ENCODE assay signal across 15 cellular contexts in genomic region chr1:209883341-209883971, GRCh38. TPM values are rescaled to one million over a fixed set of nuclear protein-coding genes. Genes with fewer than 3 reads are reported as not detected.
DNase-seq lines count a peak whose midpoint lies in the region; ATAC-seq, FAIRE-seq and TF ChIP-seq lines count a peak whose summit lies in the region.
"Had no signal": no experiment of that assay in that cellular context is flagged by ENCODE, and none has a peak within 500 bp of the region (broad histone marks: within the 10 kb centered on the region; RNA-seq: fewer than 3 reads in every experiment).

No MANE protein-coding gene starts in this region.

- TF ChIP-seq POLR2A in K562 (conservative IDR thresholded peaks at IDR 0.05) = no peak

- 8% methylated on average over 1 of the region's 1 CpG for WGBS in K562 (ENCODE audit: insufficient coverage, low coverage, missing lambda C conversion rate)

- H3K27me3 ChIP-seq in A673 (replicated peaks; ENCODE audit: insufficient read depth, low read depth, low read length, poor library complexity) (no peaks in the 10 kb centered on the region), K562 (ENCODE audit: control insufficient read depth in 2 of 2, insufficient read depth in 2 of 2, low read length in 2 of 2) (peaks cover 16 to 27% of the 10 kb centered on the region in 2 experiments; a peak in 4 of 5 replicates)
- H3K27me3 ChIP-seq in CD8-positive, alpha-beta memory T cell (ENCODE audit: insufficient read depth, low read length, poor library complexity, severe bottlenecking) = no peaks in the 10 kb centered on the region
- H3K27me3 ChIP-seq: MG63, transverse colon had no signal

- H3K36me3 Mint-ChIP-seq in CD8-positive, alpha-beta memory T cell = no peaks in the 10 kb centered on the region
- H3K36me3 Mint-ChIP-seq: CD4-positive, alpha-beta memory T cell had no signal

- POLR2A ChIA-PET in A673 (lab: Charles Lee; ENCODE audit: low non-redundant PET) (no interaction called here), HEK293 (lab: Yijun Ruan, JAX) (no interaction called here), K562 (lab: Yijun Ruan, JAX) (interaction anchor here (0.7 kb wide), 1 partner anchor 364 kb away, joined by 5 read pairs; no protein-coding TSS in a partner anchor)
- POLR2A ChIA-PET in CD8-positive, alpha-beta memory T cell (lab: Charles Lee) = no interaction called here

- BruUV-seq in A673 (replicated peaks; lab: Mats Ljungman, UMichigan) (no TSS peak), K562 (replicated peaks; lab: Mats Ljungman, UMichigan) (no TSS peak)

- no peak overlapping the region for H2AFZ ChIP-seq in K562 (ENCODE audit: low read depth, low read length)

- H3K79me2 ChIP-seq in K562 (ENCODE audit: control insufficient read depth, insufficient read depth, low read length) = no peaks in the 10 kb centered on the region

- TF ChIP-seq CTCF in A673 (conservative IDR thresholded peaks at IDR 0.05; ENCODE audit: low read depth, low read length) = no peak; the same call in 1 of the 2 replicates
- no peak for TF ChIP-seq CTCF in HEK293 (tag by site-specific recombination; IDR thresholded peaks at IDR 0.05)
- TF ChIP-seq CTCF in K562 (IDR thresholded peaks at IDR 0.05 in 2 of 3, conservative IDR thresholded peaks at IDR 0.05 in 1 of 3; ENCODE audit: insufficient read depth in 2 of 3, low read depth in 1 of 3, low read length in 3 of 3) = no peak
- TF ChIP-seq CTCF in GM13977 (IDR thresholded peaks at IDR 0.05; ENCODE audit: extremely low read depth, insufficient read depth, missing control alignments) = no peak

- no peak for FAIRE-seq in K562 (lab: Jason Lieb, UNC)
- FAIRE-seq: colon had no signal

- DNase-seq in A673 (ENCODE audit: low spot score) (peak; percentile 59), K562 (ENCODE audit: extremely low read depth in 1 of 4, low spot score in 3 of 4) (no peak), kidney tubule cell (ENCODE audit: low spot score) (peak; percentile 92), GM13977 (ENCODE audit: low spot score) (no peak)
- no peak for DNase-seq in CD8-positive, alpha-beta memory T cell
- no peak for DNase-seq in stimulated activated CD4-positive, alpha-beta T cell treated with anti-CD3 and anti-CD28 coated beads, Interleukin-2, amount 100 ng/mL, for 48 hours
- DNase-seq: activated CD8-positive, alpha-beta memory T cell treated with anti-CD3 and anti-CD28 coated beads for 24 hours; CD4-positive, alpha-beta memory T cell; islet precursor cell; MG63; transverse colon had no signal

- H3K9ac ChIP-seq in K562 (ENCODE audit: insufficient read depth in 1 of 2, low read depth in 2 of 2, low read length in 2 of 2) = no peak overlapping the region

- peaks cover 0 to 2% (median 0%) of the 10 kb centered on the region in 5 donors for H3K9me3 Mint-ChIP-seq in CD8-positive, alpha-beta memory T cell
- H3K9me3 Mint-ChIP-seq: CD4-positive, alpha-beta memory T cell had no signal

- intact Hi-C loops in A673 (cut with micrococcal nuclease; ENCODE audit: unreplicated experiment) (no loop called here), K562 (cut with micrococcal nuclease) (no loop called here)

- no peaks in the 10 kb centered on the region for H3K9me3 ChIP-seq in A673 (ENCODE audit: low read depth, low read length, poor library complexity, severe bottlenecking)
- no peaks in the 10 kb centered on the region for H3K9me3 ChIP-seq in HEK293 (ENCODE audit: control insufficient read depth, insufficient read depth, low read depth, low read length)
- no peaks in the 10 kb centered on the region for H3K9me3 ChIP-seq in K562 (replicated peaks; ENCODE audit: control insufficient read depth, insufficient read depth, low read depth, low read length)
- no peaks in the 10 kb centered on the region for H3K9me3 ChIP-seq in CD8-positive, alpha-beta memory T cell (ENCODE audit: low read length)
- H3K9me3 ChIP-seq: MG63, transverse colon had no signal

- no peak overlapping the region for H3K4me2 ChIP-seq in K562 (ENCODE audit: insufficient read depth, low read length)

- H3K27ac ChIP-seq in A673 (ENCODE audit: low read depth, low read length, poor library complexity, severe bottlenecking) (no peak overlapping the region), HEK293 (ENCODE audit: extremely low read depth, low read depth, low read length) (0 out of 2 replicates have a peak overlapping the region, but pooled peaks have one; percentile 5), K562 (ENCODE audit: extremely low read depth, low read depth, low read length) (no peak overlapping the region)
- no peak overlapping the region for H3K27ac ChIP-seq in CD8-positive, alpha-beta memory T cell (ENCODE audit: low read depth, low read length)
- H3K27ac ChIP-seq: RWPE1, transverse colon had no signal

- H4K20me1 ChIP-seq in K562 (replicated peaks; ENCODE audit: control insufficient read depth, insufficient read depth, low read length) = no peaks in the 10 kb centered on the region

- H3K4me1 Mint-ChIP-seq in CD8-positive, alpha-beta memory T cell = no peaks in the 10 kb centered on the region
- H3K4me1 Mint-ChIP-seq: CD4-positive, alpha-beta memory T cell had no signal

- H3K4me3 ChIP-seq in A673 (ENCODE audit: low read depth, low read length, poor library complexity, severe bottlenecking) (no peak overlapping the region), HEK293 (ENCODE audit: low read depth, low read length) (no peak overlapping the region), K562 (no peak overlapping the region)
- H3K4me3 ChIP-seq in CD8-positive, alpha-beta memory T cell (ENCODE audit: low read length) = no peak overlapping the region
- H3K4me3 ChIP-seq: MG63, transverse colon had no signal

- peaks cover 38% of the 10 kb centered on the region for H3K4me1 ChIP-seq in A673 (ENCODE audit: insufficient read depth, low read length, poor library complexity, severe bottlenecking)
- H3K4me1 ChIP-seq in HEK293 (ENCODE audit: control insufficient read depth, insufficient read depth, low read length) = peaks cover 3% of the 10 kb centered on the region
- H3K4me1 ChIP-seq in K562 (replicated peaks in 1 of 2; ENCODE audit: control insufficient read depth in 2 of 2, insufficient read depth in 2 of 2, low read length in 2 of 2) = no peaks in the 10 kb centered on the region
- no peaks in the 10 kb centered on the region for H3K4me1 ChIP-seq in CD8-positive, alpha-beta memory T cell (ENCODE audit: insufficient read depth, low read length)
- H3K4me1 ChIP-seq: transverse colon had no signal

- H3K27me3 Mint-ChIP-seq in CD8-positive, alpha-beta memory T cell = peaks cover 22 to 74% of the 10 kb centered on the region in 2 donors

- no peak for TF ChIP-seq EP300 in K562 (IDR thresholded peaks at IDR 0.05; ENCODE audit: low read length)

- ATAC-seq in K562 = no peak
- ATAC-seq in GM21390 (IDR thresholded peaks at IDR 0.05; ENCODE audit: unreplicated experiment) = no peak

- H3K4me3 Mint-ChIP-seq in CD8-positive, alpha-beta memory T cell = no peak overlapping the region
- H3K4me3 Mint-ChIP-seq: CD4-positive, alpha-beta memory T cell had no signal

- no peak overlapping the region for H3K27ac Mint-ChIP-seq in CD8-positive, alpha-beta memory T cell
- H3K27ac Mint-ChIP-seq: CD4-positive, alpha-beta memory T cell had no signal

- in situ Hi-C loops in K562 (cut with MboI) = no loop called here
- in situ Hi-C loops in GM13977 (cut with MboI; ENCODE audit: low pct_unique_long_range_greater_than_20kb, low sequenced_read_pairs, unreplicated experiment) = no loop called here

- CTCF ChIA-PET in A673 (lab: Charles Lee) (interaction anchor here (0.6 kb wide), 1 partner anchor 59 kb away, joined by 3 read pairs; no protein-coding TSS in a partner anchor), HEK293 (lab: Yijun Ruan, JAX) (interaction anchor here (0.6 to 2.5 kb wide), 5 partner anchors 17 to 420 kb away, joined by 3 to 11 read pairs (median 4); no protein-coding TSS in a partner anchor), K562 (lab: Yijun Ruan, JAX; ENCODE audit: low intra/inter-chr PET ratio) (no interaction called here)
- CTCF ChIA-PET in CD8-positive, alpha-beta memory T cell (lab: Charles Lee) = interaction anchor here (1.7 kb wide), 1 partner anchor 17 kb away, joined by 3 read pairs; no protein-coding TSS in a partner anchor

- TF ChIP-seq RAD21 in K562 (CRISPR knock-in tag; conservative IDR thresholded peaks at IDR 0.05 in 1 of 2, IDR thresholded peaks at IDR 0.05 in 1 of 2) = no peak

- no peaks in the 10 kb centered on the region for H3K9me1 ChIP-seq in K562 (ENCODE audit: control insufficient read depth, insufficient read depth, low read length)

- H3K36me3 ChIP-seq in A673 (ENCODE audit: insufficient read depth, low read length, poor library complexity, severe bottlenecking) (no peaks in the 10 kb centered on the region), HEK293 (ENCODE audit: control insufficient read depth in 2 of 2, insufficient read depth in 1 of 2, low read length in 2 of 2) (no peaks in the 10 kb centered on the region), K562 (ENCODE audit: control insufficient read depth, insufficient read depth, low read length) (no peaks in the 10 kb centered on the region)
- no peaks in the 10 kb centered on the region for H3K36me3 ChIP-seq in CD8-positive, alpha-beta memory T cell (ENCODE audit: insufficient read depth, low read length)
- H3K36me3 ChIP-seq: MG63, transverse colon had no signal

RNA-seq across cellular contexts. Expression of gene SYT14, which starts 54.6 kb away (rescaled TPM):
- total RNA-seq in A673 (2021) (18.2 and 22.4 TPM in 2 replicates), K562 (2014; rRNA removed) (not detected in 2 replicates), K562 (2014; rRNA removed; fragmentation: Illumina TruSeq; extraction: Trizol) (0.03 TPM in 1 of 2 replicates, not detected in the other), K562 (2015; rRNA removed; fragmentation: Illumina TruSeq; extraction: Trizol) (not detected in 2 replicates), K562 (2021) (0.07 TPM in 1 of 2 replicates, not detected in the other)
- total RNA-seq in K562 (2011; cell fraction: chromatin; rRNA removed; ENCODE audit: low replicate concordance) = not detected in 2 replicates
- total RNA-seq in K562 (2011; cell fraction: nucleolus; rRNA removed) = not detected in 2 replicates
- 0.23 TPM in 1 of 2 replicates, not detected in the other for total RNA-seq in K562 (2011; cell fraction: nucleoplasm; rRNA removed)
- polyA plus RNA-seq in K562 (2011; rRNA removed) (0.04 TPM in 1 of 2 replicates, not detected in the other), K562 (2014; fragmentation: Illumina TruSeq; extraction: Trizol) (not detected in 2 replicates), K562 (2014; fragmentation: Nextera tagmentation; extraction: Ambion mirVana) (not detected), K562 (2014; rRNA removed) (0.01 TPM in 1 of 2 replicates, not detected in the other)
- polyA plus RNA-seq in K562 (2011; cell fraction: cytosol; rRNA removed) = not detected in 2 replicates
- not detected in 2 replicates for polyA plus RNA-seq in K562 (2011; cell fraction: nucleus; rRNA removed)
- 0.01 TPM in 2 replicates for polyA plus RNA-seq in K562 (2012)
- not detected in 2 replicates for polyA minus RNA-seq in K562 (2011; rRNA and poly(A)+ RNA removed)
- polyA minus RNA-seq in K562 (2011; cell fraction: cytosol; rRNA and poly(A)+ RNA removed) = not detected in 2 replicates
- polyA minus RNA-seq in K562 (2011; cell fraction: nucleus; rRNA and poly(A)+ RNA removed) = not detected in 2 replicates
- not detected for total RNA-seq in CD8-positive, alpha-beta memory T cell
- not detected for polyA plus RNA-seq in CD8-positive, alpha-beta memory T cell
- total RNA-seq: CD4-positive, alpha-beta memory T cell had no signal
- polyA plus RNA-seq: CD4-positive, alpha-beta memory T cell had no signal

RNA-seq across cellular contexts. Expression of gene UTP25, which starts 55.7 kb away (rescaled TPM):
- 8.9 and 11.5 TPM in 2 replicates for total RNA-seq in A673 (2021)
- total RNA-seq in K562 (2011; cell fraction: chromatin; rRNA removed; ENCODE audit: low replicate concordance) = 18.3 and 30.1 TPM in 2 replicates
- total RNA-seq in K562 (2011; cell fraction: nucleolus; rRNA removed) = 10.3 and 13.0 TPM in 2 replicates
- total RNA-seq in K562 (2011; cell fraction: nucleoplasm; rRNA removed) = 18.0 and 28.4 TPM in 2 replicates
- 10.6 and 11.9 TPM in 2 replicates for total RNA-seq in K562 (2014; rRNA removed)
- 17.6 and 18.4 TPM in 2 replicates for total RNA-seq in K562 (2014; rRNA removed; fragmentation: Illumina TruSeq; extraction: Trizol)
- total RNA-seq in K562 (2015; rRNA removed; fragmentation: Illumina TruSeq; extraction: Trizol) = 15.3 and 16.6 TPM in 2 replicates
- 10.7 and 12.0 TPM in 2 replicates for total RNA-seq in K562 (2021)
- polyA plus RNA-seq in K562 (2011; rRNA removed) = 10.4 and 12.8 TPM in 2 replicates
- 4.5 and 6.9 TPM in 2 replicates for polyA plus RNA-seq in K562 (2011; cell fraction: cytosol; rRNA removed)
- polyA plus RNA-seq in K562 (2011; cell fraction: nucleus; rRNA removed) = 10.4 and 11.3 TPM in 2 replicates
- polyA plus RNA-seq in K562 (2012) = 5.1 and 6.6 TPM in 2 replicates
- 13.1 and 15.7 TPM in 2 replicates for polyA plus RNA-seq in K562 (2014; fragmentation: Illumina TruSeq; extraction: Trizol)
- polyA plus RNA-seq in K562 (2014; fragmentation: Nextera tagmentation; extraction: Ambion mirVana) = 10 to 100 TPM in 1 of 2 experiments, 1 to 10 TPM in 1; 5.7 to 10.9 TPM
- polyA plus RNA-seq in K562 (2014; rRNA removed) = 8.7 and 9.5 TPM in 2 replicates
- polyA minus RNA-seq in K562 (2011; rRNA and poly(A)+ RNA removed) = 20.6 and 21.0 TPM in 2 replicates
- 4.3 and 4.9 TPM in 2 replicates for polyA minus RNA-seq in K562 (2011; cell fraction: cytosol; rRNA and poly(A)+ RNA removed)
- polyA minus RNA-seq in K562 (2011; cell fraction: nucleus; rRNA and poly(A)+ RNA removed) = 19.7 and 27.1 TPM in 2 replicates
- total RNA-seq in CD8-positive, alpha-beta memory T cell = 10 to 100 TPM; 14.9 to 15.2 TPM
- 4.9 TPM for polyA plus RNA-seq in CD8-positive, alpha-beta memory T cell

Comparison
In these comparisons a context has a peak if more than half of its experiments do, and no peak if none do; other contexts are left out.
1. DNase-seq: peak in A673 (single experiment) and kidney tubule cell (single experiment); none in K562 (0 of 4), GM13977 (single experiment), CD8-positive, alpha-beta memory T cell (0 of 5) and stimulated activated CD4-positive, alpha-beta T cell treated with anti-CD3 and anti-CD28 coated beads, Interleukin-2, amount 100 ng/mL, for 48 hours (0 of 2).
2. RNA of gene SYT14, which starts 54.6 kb away (total RNA-seq): 18.2 to 22.4 TPM in A673; 0.03 to 0.23 TPM in K562 and not detected in CD8-positive, alpha-beta memory T cell; every median in the first group is over 10 times any median in the second.